Comparison of ENCODE assay signal across 8 cellular contexts in genomic region chr12:102061556-102062418, GRCh38.
DNase-seq lines count a peak whose midpoint lies in the region; ATAC-seq lines count a peak whose summit lies in the region.

TSS of gene WASHC3 (minus strand) at chr12:102061991. CDS start at chr12:102061962, 29 bp downstream.

- peak; percentile 67 to 96 (median 93) for DNase-seq in C1 segment of cervical spinal cord (lab: John Stamatoyannopoulos, UW)
- peak; percentile 88 for DNase-seq in NCI-H748 treated with DMSO at 0.1 percent for 48 hours (lab: John Stamatoyannopoulos, UW)
- peak; percentile 83 to 90 for DNase-seq in activated CD4-positive, alpha-beta T cell treated with anti-CD3 and anti-CD28 coated beads, Interleukin-2, amount 50 U/mL, for 24 hours (ENCODE audit: low read depth in 1 of 2, low spot score in 1 of 2)
- DNase-seq in dedifferentiated amniotic fluid mesenchymal stem cell (ENCODE audit: extremely low spot score), result peak; percentile 96
- DNase-seq in left kidney (ENCODE audit: low read depth, low spot score), result peak; percentile 98
- DNase-seq in stimulated activated CD4-positive, alpha-beta T cell treated with anti-CD3 and anti-CD28 coated beads, Interleukin-2, amount 100 ng/mL, for 24 hours, result peak; percentile 95 to 97

- ATAC-seq in GM19372 (IDR thresholded peaks at IDR 0.05; ENCODE audit: low read depth, unreplicated experiment) (peak; percentile 90), HG03558 (IDR thresholded peaks at IDR 0.05; ENCODE audit: extremely low read depth, unreplicated experiment) (peak; percentile 80)

Comparison
In these comparisons a context has a peak if more than half of its experiments do, and no peak if none do; other contexts are left out.
1. Peak in every context shown above with its lines: DNase-seq and ATAC-seq.